1 cellular context compared by ENCODE assay signal in the genomic region with DNA sequence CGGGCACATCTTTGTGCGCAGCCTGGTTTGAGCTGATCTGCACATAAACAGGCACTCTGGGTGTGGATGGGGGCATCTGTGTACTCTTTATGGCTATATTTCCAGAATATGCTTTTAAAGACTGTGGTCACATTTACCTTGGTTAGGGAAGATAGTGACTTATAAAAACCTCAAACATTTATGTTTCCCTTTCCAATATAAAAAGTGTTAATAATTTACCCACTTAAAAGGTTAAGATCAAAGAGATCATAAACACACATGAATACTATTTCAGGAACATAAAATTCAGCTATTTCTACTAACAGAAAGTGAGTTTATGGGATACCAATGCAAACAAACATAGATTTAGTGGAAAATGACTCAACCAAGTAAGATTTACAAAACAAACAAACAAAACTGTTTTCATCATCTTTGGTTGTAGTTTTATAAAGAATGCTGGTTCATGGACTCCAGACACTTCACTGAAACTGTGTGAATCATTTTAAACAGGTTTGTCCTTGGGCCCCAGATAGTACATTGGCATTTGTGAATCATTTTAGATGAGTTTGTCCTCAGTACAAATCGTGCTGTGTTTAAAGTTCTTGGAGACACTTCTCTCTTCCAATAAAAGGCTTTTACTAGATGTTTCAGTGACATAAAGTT.
TF ChIP-seq lines count a peak whose summit lies in the region.

No MANE protein-coding gene starts in this region.

TF ChIP-seq in HEK293, 187 proteins besides CTCF, POLR2A, EP300 and RAD21 (continued from another document):
- TF ChIP-seq, protein P1, sequence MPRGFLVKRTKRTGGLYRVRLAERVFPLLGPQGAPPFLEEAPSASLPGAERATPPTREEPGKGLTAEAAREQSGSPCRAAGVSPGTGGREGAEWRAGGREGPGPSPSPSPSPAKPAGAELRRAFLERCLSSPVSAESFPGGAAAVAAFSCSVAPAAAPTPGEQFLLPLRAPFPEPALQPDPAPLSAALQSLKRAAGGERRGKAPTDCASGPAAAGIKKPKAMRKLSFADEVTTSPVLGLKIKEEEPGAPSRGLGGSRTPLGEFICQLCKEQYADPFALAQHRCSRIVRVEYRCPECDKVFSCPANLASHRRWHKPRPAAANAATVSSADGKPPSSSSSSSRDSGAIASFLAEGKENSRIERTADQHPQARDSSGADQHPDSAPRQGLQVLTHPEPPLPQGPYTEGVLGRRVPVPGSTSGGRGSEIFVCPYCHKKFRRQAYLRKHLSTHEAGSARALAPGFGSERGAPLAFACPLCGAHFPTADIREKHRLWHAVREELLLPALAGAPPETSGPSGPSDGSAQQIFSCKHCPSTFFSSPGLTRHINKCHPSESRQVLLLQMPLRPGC (tag by site-specific recombination; IDR thresholded peaks at IDR 0.05) = peak; percentile 54; the same call in 1 of the 2 replicates
- TF ChIP-seq ZNF426 (tag by site-specific recombination; IDR thresholded peaks at IDR 0.05) (no peak), ZNF610 (tag by site-specific recombination; IDR thresholded peaks at IDR 0.05; ENCODE audit: borderline replicate concordance) (0 out of 2 replicates have a peak, but pooled peaks have one; percentile 22), IKZF3 (tag by site-specific recombination; IDR thresholded peaks at IDR 0.05) (no peak), BCL11A (tag by site-specific recombination; IDR thresholded peaks at IDR 0.05; ENCODE audit: low read depth) (peak; percentile 68), ZNF654 (tag by site-specific recombination; IDR thresholded peaks at IDR 0.05; ENCODE audit: low read depth) (no peak), ZNF266 (tag by site-specific recombination; IDR thresholded peaks at IDR 0.05; ENCODE audit: low read depth) (no peak), ZEB2 (tag by site-specific recombination; IDR thresholded peaks at IDR 0.05) (peak; percentile 30; the same call in 1 of the 2 replicates), OSR2 (tag by site-specific recombination; IDR thresholded peaks at IDR 0.05) (peak; percentile 33; the same call in 1 of the 2 replicates), ZBTB8A (tag by site-specific recombination; IDR thresholded peaks at IDR 0.05) (0 out of 2 replicates have a peak, but pooled peaks have one; percentile 11), ZNF747 (tag by site-specific recombination; IDR thresholded peaks at IDR 0.05) (no peak), ZNF350 (tag by site-specific recombination; IDR thresholded peaks at IDR 0.05) (0 out of 2 replicates have a peak, but pooled peaks have one; percentile 45), GFI1B (tag by site-specific recombination; IDR thresholded peaks at IDR 0.05) (peak; percentile 74), KLF10 (tag by site-specific recombination; IDR thresholded peaks at IDR 0.05) (no peak), BCL11B (tag by site-specific recombination; IDR thresholded peaks at IDR 0.05; ENCODE audit: low read depth) (no peak), ZNF558 (tag by site-specific recombination; IDR thresholded peaks at IDR 0.05) (no peak), ZNF366 (tag by site-specific recombination; conservative IDR thresholded peaks at IDR 0.05) (peak; percentile 74), KLF16 (tag by site-specific recombination; IDR thresholded peaks at IDR 0.05) (0 out of 2 replicates have a peak, but pooled peaks have one; percentile 17), ZNF114 (tag by site-specific recombination; IDR thresholded peaks at IDR 0.05) (no peak)
- TF ChIP-seq, protein P2, sequence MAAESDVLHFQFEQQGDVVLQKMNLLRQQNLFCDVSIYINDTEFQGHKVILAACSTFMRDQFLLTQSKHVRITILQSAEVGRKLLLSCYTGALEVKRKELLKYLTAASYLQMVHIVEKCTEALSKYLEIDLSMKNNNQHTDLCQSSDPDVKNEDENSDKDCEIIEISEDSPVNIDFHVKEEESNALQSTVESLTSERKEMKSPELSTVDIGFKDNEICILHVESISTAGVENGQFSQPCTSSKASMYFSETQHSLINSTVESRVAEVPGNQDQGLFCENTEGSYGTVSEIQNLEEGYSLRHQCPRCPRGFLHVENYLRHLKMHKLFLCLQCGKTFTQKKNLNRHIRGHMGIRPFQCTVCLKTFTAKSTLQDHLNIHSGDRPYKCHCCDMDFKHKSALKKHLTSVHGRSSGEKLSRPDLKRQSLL (tag by site-specific recombination; IDR thresholded peaks at IDR 0.05) = no peak
- TF ChIP-seq, protein P3, sequence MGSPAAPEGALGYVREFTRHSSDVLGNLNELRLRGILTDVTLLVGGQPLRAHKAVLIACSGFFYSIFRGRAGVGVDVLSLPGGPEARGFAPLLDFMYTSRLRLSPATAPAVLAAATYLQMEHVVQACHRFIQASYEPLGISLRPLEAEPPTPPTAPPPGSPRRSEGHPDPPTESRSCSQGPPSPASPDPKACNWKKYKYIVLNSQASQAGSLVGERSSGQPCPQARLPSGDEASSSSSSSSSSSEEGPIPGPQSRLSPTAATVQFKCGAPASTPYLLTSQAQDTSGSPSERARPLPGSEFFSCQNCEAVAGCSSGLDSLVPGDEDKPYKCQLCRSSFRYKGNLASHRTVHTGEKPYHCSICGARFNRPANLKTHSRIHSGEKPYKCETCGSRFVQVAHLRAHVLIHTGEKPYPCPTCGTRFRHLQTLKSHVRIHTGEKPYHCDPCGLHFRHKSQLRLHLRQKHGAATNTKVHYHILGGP (tag by site-specific recombination; IDR thresholded peaks at IDR 0.05) = peak; percentile 83; the same call in 1 of the 2 replicates
- TF ChIP-seq, protein P4, sequence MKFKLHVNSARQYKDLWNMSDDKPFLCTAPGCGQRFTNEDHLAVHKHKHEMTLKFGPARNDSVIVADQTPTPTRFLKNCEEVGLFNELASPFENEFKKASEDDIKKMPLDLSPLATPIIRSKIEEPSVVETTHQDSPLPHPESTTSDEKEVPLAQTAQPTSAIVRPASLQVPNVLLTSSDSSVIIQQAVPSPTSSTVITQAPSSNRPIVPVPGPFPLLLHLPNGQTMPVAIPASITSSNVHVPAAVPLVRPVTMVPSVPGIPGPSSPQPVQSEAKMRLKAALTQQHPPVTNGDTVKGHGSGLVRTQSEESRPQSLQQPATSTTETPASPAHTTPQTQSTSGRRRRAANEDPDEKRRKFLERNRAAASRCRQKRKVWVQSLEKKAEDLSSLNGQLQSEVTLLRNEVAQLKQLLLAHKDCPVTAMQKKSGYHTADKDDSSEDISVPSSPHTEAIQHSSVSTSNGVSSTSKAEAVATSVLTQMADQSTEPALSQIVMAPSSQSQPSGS (tag by site-specific recombination; IDR thresholded peaks at IDR 0.05; ENCODE audit: low read depth) = no peak; the same call in 1 of the 2 replicates
- TF ChIP-seq, protein P5, sequence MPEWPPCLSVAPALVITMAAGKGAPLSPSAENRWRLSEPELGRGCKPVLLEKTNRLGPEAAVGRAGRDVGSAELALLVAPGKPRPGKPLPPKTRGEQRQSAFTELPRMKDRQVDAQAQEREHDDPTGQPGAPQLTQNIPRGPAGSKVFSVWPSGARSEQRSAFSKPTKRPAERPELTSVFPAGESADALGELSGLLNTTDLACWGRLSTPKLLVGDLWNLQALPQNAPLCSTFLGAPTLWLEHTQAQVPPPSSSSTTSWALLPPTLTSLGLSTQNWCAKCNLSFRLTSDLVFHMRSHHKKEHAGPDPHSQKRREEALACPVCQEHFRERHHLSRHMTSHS (tag by site-specific recombination; IDR thresholded peaks at IDR 0.05) = peak; percentile 62; the same call in 1 of the 2 replicates
- TF ChIP-seq, protein P6, sequence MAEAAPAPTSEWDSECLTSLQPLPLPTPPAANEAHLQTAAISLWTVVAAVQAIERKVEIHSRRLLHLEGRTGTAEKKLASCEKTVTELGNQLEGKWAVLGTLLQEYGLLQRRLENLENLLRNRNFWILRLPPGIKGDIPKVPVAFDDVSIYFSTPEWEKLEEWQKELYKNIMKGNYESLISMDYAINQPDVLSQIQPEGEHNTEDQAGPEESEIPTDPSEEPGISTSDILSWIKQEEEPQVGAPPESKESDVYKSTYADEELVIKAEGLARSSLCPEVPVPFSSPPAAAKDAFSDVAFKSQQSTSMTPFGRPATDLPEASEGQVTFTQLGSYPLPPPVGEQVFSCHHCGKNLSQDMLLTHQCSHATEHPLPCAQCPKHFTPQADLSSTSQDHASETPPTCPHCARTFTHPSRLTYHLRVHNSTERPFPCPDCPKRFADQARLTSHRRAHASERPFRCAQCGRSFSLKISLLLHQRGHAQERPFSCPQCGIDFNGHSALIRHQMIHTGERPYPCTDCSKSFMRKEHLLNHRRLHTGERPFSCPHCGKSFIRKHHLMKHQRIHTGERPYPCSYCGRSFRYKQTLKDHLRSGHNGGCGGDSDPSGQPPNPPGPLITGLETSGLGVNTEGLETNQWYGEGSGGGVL (tag by site-specific recombination; IDR thresholded peaks at IDR 0.05) = peak; percentile 57
- TF ChIP-seq, protein P7, sequence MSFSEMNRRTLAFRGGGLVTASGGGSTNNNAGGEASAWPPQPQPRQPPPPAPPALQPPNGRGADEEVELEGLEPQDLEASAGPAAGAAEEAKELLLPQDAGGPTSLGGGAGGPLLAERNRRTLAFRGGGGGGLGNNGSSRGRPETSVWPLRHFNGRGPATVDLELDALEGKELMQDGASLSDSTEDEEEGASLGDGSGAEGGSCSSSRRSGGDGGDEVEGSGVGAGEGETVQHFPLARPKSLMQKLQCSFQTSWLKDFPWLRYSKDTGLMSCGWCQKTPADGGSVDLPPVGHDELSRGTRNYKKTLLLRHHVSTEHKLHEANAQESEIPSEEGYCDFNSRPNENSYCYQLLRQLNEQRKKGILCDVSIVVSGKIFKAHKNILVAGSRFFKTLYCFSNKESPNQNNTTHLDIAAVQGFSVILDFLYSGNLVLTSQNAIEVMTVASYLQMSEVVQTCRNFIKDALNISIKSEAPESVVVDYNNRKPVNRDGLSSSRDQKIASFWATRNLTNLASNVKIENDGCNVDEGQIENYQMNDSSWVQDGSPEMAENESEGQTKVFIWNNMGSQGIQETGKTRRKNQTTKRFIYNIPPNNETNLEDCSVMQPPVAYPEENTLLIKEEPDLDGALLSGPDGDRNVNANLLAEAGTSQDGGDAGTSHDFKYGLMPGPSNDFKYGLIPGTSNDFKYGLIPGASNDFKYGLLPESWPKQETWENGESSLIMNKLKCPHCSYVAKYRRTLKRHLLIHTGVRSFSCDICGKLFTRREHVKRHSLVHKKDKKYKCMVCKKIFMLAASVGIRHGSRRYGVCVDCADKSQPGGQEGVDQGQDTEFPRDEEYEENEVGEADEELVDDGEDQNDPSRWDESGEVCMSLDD (tag by site-specific recombination; IDR thresholded peaks at IDR 0.05) = no peak
